In genomic region chr19:15418112-15418587, GRCh38 we compare ENCODE assay signal across 8 cellular contexts. TPM values are rescaled to one million over a fixed set of nuclear protein-coding genes. Genes with fewer than 3 reads are reported as not detected.
A peak's percentile ranks its signal among the peaks of the same experiment; 100 is the strongest.
DNase-seq lines count a peak whose midpoint lies in the region; ATAC-seq and TF ChIP-seq lines count a peak whose summit lies in the region.

No MANE protein-coding gene starts in this region.

- H3K36me3 ChIP-seq in MM.1S (replicated peaks; ENCODE audit: insufficient read depth, low read length), result no peaks in the 10 kb centered on the region
- H3K36me3 ChIP-seq in ascending aorta, result peaks cover 9 to 10% of the 10 kb centered on the region in 2 donors

- DNase-seq in CD14-positive monocyte (ENCODE audit: low spot score) (no peak), MM.1S (no peak), ascending aorta (ENCODE audit: low spot score in 2 of 2) (no peak), immature natural killer cell (no peak), retina (no peak), EL (no peak)
- no peak for DNase-seq in stimulated activated naive CD8-positive, alpha-beta T cell treated with anti-CD3 and anti-CD28 coated beads, Interleukin-15, amount 100 ng/mL, for 72 hours

- H3K27me3 ChIP-seq in MM.1S (replicated peaks; ENCODE audit: insufficient read depth, low read length) (no peaks in the 10 kb centered on the region), ascending aorta (no peaks in the 10 kb centered on the region)

- H3K4me3 Mint-ChIP-seq in CD14-positive monocyte (peak overlapping the region; percentile 97 to 99), immature natural killer cell (peak overlapping the region; percentile 99 to 100 (median 100))
- H3K4me3 Mint-ChIP-seq in stimulated activated naive CD8-positive, alpha-beta T cell treated with anti-CD3 and anti-CD28 coated beads, Interleukin-15, amount 100 ng/mL, for 72 hours, result peak overlapping the region; percentile 97 to 98

- peak overlapping the region; percentile 66 for H2AFZ ChIP-seq in MM.1S (ENCODE audit: low read length)

- H4K20me1 ChIP-seq in MM.1S (ENCODE audit: insufficient read depth, low read length), result no peaks in the 10 kb centered on the region

- peaks cover 53% of the 10 kb centered on the region for H3K79me2 ChIP-seq in MM.1S (ENCODE audit: low read length)

- no peaks in the 10 kb centered on the region for H3K27me3 Mint-ChIP-seq in CD14-positive monocyte (ENCODE audit: low read depth in 3 of 3)
- H3K27me3 Mint-ChIP-seq in immature natural killer cell (ENCODE audit: low read depth in 3 of 3), result peaks cover 4 to 7% (median 6%) of the 10 kb centered on the region in 3 donors
- H3K27me3 Mint-ChIP-seq in stimulated activated naive CD8-positive, alpha-beta T cell treated with anti-CD3 and anti-CD28 coated beads, Interleukin-15, amount 100 ng/mL, for 72 hours, result no peaks in the 10 kb centered on the region

- H3K4me3 ChIP-seq in MM.1S (ENCODE audit: low read length) (peak overlapping the region; percentile 96), ascending aorta (peak overlapping the region; percentile 88 to 97)

- intact Hi-C loops in CD14-positive monocyte (cut with micrococcal nuclease) (loop anchor here (2.0 to 5.0 kb wide), 4 partner anchors 15 to 41 kb away; partner anchors contain the start of gene AKAP8 (in 1 of the 2)), ascending aorta (cut with DNase I) (loop anchor here (2.0 to 5.0 kb wide), 2 partner anchors 33 to 139 kb away; no protein-coding TSS in a partner anchor)

- no peaks in the 10 kb centered on the region for H3K9me2 ChIP-seq in MM.1S (replicated peaks; ENCODE audit: insufficient read depth, low read length)

- H3F3A ChIP-seq in MM.1S (ENCODE audit: insufficient read depth, low read length), result peaks cover 7% of the 10 kb centered on the region; the same call in 1 of the 2 replicates

- H3K4me1 Mint-ChIP-seq in CD14-positive monocyte (peaks cover 33% of the 10 kb centered on the region), immature natural killer cell (peaks cover 45 to 54% of the 10 kb centered on the region in 2 donors)
- H3K4me1 Mint-ChIP-seq in stimulated activated naive CD8-positive, alpha-beta T cell treated with anti-CD3 and anti-CD28 coated beads, Interleukin-15, amount 100 ng/mL, for 72 hours, result peaks cover 55% of the 10 kb centered on the region

- H3K27ac ChIP-seq in MM.1S (ENCODE audit: low read length), result peak overlapping the region; percentile 9; the same call in 1 of the 2 replicates
- peak overlapping the region; percentile 87 to 88 for H3K27ac ChIP-seq in ascending aorta

- ATAC-seq in stimulated activated naive CD8-positive, alpha-beta T cell treated with anti-CD3 and anti-CD28 coated beads, Interleukin-15, amount 100 ng/mL, for 72 hours, result no peak
- ATAC-seq in GM18861 (IDR thresholded peaks at IDR 0.05; ENCODE audit: unreplicated experiment), result no peak

- H3K9me3 Mint-ChIP-seq in CD14-positive monocyte (peaks cover 0 to 5% (median 3%) of the 10 kb centered on the region in 7 donors), immature natural killer cell (no peaks in the 10 kb centered on the region)
- peaks cover 0 to 6% of the 10 kb centered on the region in 2 donors for H3K9me3 Mint-ChIP-seq in stimulated activated naive CD8-positive, alpha-beta T cell treated with anti-CD3 and anti-CD28 coated beads, Interleukin-15, amount 100 ng/mL, for 72 hours

- H3K27ac Mint-ChIP-seq in CD14-positive monocyte (peak overlapping the region; percentile 90 to 99 (median 97)), immature natural killer cell (peak overlapping the region; percentile 75 to 99 (median 91))
- peak overlapping the region; percentile 99 for H3K27ac Mint-ChIP-seq in stimulated activated naive CD8-positive, alpha-beta T cell treated with anti-CD3 and anti-CD28 coated beads, Interleukin-15, amount 100 ng/mL, for 72 hours

- peak overlapping the region; percentile 99 for H3K4me2 ChIP-seq in MM.1S (ENCODE audit: low read depth, low read length)

- H3K36me3 Mint-ChIP-seq in CD14-positive monocyte (peaks cover 23 to 43% of the 10 kb centered on the region in 2 donors), immature natural killer cell (peaks cover 0 to 12% (median 5%) of the 10 kb centered on the region in 3 donors)

- H3K9ac ChIP-seq in MM.1S (ENCODE audit: low read length), result peak overlapping the region; percentile 90

- H3K9me3 ChIP-seq in MM.1S (replicated peaks; ENCODE audit: insufficient read depth, low read length) (no peaks in the 10 kb centered on the region), ascending aorta (no peaks in the 10 kb centered on the region)

- TF ChIP-seq CTCF in CD14-positive monocyte (IDR thresholded peaks at IDR 0.05) (no peak), MM.1S (IDR thresholded peaks at IDR 0.05; ENCODE audit: low read length) (no peak), ascending aorta (IDR thresholded peaks at IDR 0.05) (no peak)

- H3K4me1 ChIP-seq in MM.1S (ENCODE audit: low read length) (peaks cover 13% of the 10 kb centered on the region), ascending aorta (peaks cover 8 to 35% of the 10 kb centered on the region in 2 donors)

RNA-seq across cellular contexts. Expression of gene AKAP8L, which starts 0.6 kb away (rescaled TPM):
- polyA plus RNA-seq in CD14-positive monocyte (10 to 100 TPM; 21.4 to 39.0 TPM), immature natural killer cell (10 to 100 TPM; 28.4 to 58.5 (median 29.6) TPM)
- 143 TPM for total RNA-seq in ascending aorta

RNA-seq across cellular contexts. Expression of gene WIZ, which starts 31.6 kb away (rescaled TPM):
- under 1 TPM; 0.47 to 0.51 TPM for polyA plus RNA-seq in CD14-positive monocyte
- 90.4 TPM for total RNA-seq in ascending aorta
- polyA plus RNA-seq in immature natural killer cell, result 1 to 10 TPM in 1 of 3 donors, under 1 TPM in 1, not detected in 1; 0.78 to 1.5 TPM

RNA-seq across cellular contexts. Expression of gene AKAP8, which starts 38.6 kb away (rescaled TPM):
- polyA plus RNA-seq in CD14-positive monocyte, result 10 to 100 TPM in 1 of 2 donors, 1 to 10 TPM in 1; 8.0 to 12.3 TPM
- total RNA-seq in ascending aorta, result 17.0 TPM
- polyA plus RNA-seq in immature natural killer cell, result 10 to 100 TPM in 2 of 3 donors, 1 to 10 TPM in 1; 7.8 to 21.9 (median 11.1) TPM

RNA-seq across cellular contexts. Expression of gene RASAL3, which starts 46.2 kb away (rescaled TPM):
- polyA plus RNA-seq in CD14-positive monocyte (10 to 100 TPM in 1 of 2 donors, 1 to 10 TPM in 1; 4.5 to 13.6 TPM), immature natural killer cell (100 to 1,000 TPM in 1 of 3 donors, 10 to 100 TPM in 2; 71.5 to 114 (median 89.1) TPM)
- total RNA-seq in ascending aorta, result 4.4 TPM
